ENCODE assay signal across 21 cellular contexts in the genomic region with DNA sequence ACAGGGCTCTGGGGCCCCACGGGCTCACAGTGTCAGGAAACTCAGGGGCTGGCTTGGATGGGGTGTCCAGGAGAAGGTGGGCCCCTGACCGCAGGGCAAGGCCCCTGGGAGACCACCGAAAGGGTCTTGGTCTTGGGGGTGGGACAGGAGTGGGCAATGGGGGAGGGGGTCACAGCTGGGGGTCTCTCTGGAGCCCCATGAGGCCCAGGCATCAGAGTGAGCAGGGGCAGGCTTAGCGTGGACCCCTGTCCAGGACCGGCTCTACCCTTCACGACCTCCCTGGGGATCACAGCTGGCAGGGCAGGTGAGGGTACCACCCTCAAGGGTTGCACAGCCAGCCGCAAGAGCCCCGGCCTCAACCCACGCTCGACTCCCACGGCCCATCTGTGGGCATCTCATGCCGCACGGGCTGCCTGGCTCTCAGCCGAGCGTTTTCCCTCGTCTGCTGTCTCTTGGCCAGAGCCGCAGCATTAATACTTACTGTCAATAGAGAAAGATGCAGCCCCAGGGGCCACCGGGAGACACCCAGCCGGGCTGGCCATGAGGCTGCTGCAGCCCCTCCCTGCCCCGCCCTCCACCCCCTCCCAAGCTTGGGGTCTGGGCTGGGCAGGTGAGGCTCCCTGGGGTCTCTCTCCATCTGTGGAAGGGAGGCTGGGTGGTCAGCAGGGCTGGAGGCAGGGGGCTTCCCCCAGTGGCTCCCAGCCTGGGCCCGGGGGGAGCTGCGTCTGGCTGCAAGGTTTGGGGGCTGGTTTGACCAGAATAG. TPM values are rescaled to one million over a fixed set of nuclear protein-coding genes. Genes with fewer than 3 reads are reported as not detected.
DNase-seq lines count a peak whose midpoint lies in the region; ATAC-seq, FAIRE-seq and TF ChIP-seq lines count a peak whose summit lies in the region.
"Had no signal": no experiment of that assay in that cellular context is flagged by ENCODE, and none has a peak within 500 bp of the region (broad histone marks: within the 10 kb centered on the region; RNA-seq: fewer than 3 reads in every experiment).

No MANE protein-coding gene starts in this region.

- TF ChIP-seq CTCF in natural killer cell (IDR thresholded peaks at IDR 0.05) (no peak), H1 (IDR thresholded peaks at IDR 0.05; ENCODE audit: control extremely low read depth in 1 of 3, insufficient read depth in 1 of 3, low read depth in 1 of 3, low read length in 3 of 3) (no peak), GM13976 (IDR thresholded peaks at IDR 0.05; ENCODE audit: borderline replicate concordance, control extremely low read depth, extremely low read depth, insufficient read depth, missing control alignments) (no peak)

- no peak overlapping the region for H3K56ac ChIP-seq in H1 (replicated peaks; ENCODE audit: insufficient read length, low read depth, low read length)

- CTCF ChIA-PET in H1 (lab: Charles Lee; ENCODE audit: partially characterized antibody) = no interaction called here

- no peak overlapping the region for H2BK12ac ChIP-seq in H1 (ENCODE audit: low read depth, low read length)

- H3K9me3 ChIP-seq in H1 (ENCODE audit: insufficient read depth in 2 of 2, low read depth in 1 of 2, low read length in 1 of 2) (no peaks in the 10 kb centered on the region; a peak in 1 of 4 replicates), mucosa of rectum (ENCODE audit: control insufficient read depth in 2 of 2, low read length in 2 of 2) (no peaks in the 10 kb centered on the region)

- H3K27ac Mint-ChIP-seq in natural killer cell treated with Interleukin-12 subunit alpha and Interleukin-12 subunit beta and Interleukin-15 and Interleukin-18, amount 100 ng/mL, for 72 hours = no peak overlapping the region
- H3K27ac Mint-ChIP-seq in natural killer cell = no peak overlapping the region
- H3K27ac Mint-ChIP-seq: naive thymus-derived CD8-positive, alpha-beta T cell had no signal

- H3K23me2 ChIP-seq in H1 (ENCODE audit: low read depth, low read length) = no peaks in the 10 kb centered on the region

- no peaks in the 10 kb centered on the region for H3K36me3 Mint-ChIP-seq in natural killer cell treated with Interleukin-12 subunit alpha and Interleukin-12 subunit beta and Interleukin-15 and Interleukin-18, amount 100 ng/mL, for 72 hours
- H3K36me3 Mint-ChIP-seq in natural killer cell = no peaks in the 10 kb centered on the region
- H3K36me3 Mint-ChIP-seq: naive thymus-derived CD8-positive, alpha-beta T cell had no signal

- FAIRE-seq in H1 (lab: Jason Lieb, UNC) = no peak
- FAIRE-seq: D721Med had no signal

- TF ChIP-seq POLR2A in H1 (IDR thresholded peaks at IDR 0.05; ENCODE audit: control extremely low read depth in 1 of 2, low read depth in 2 of 2, low read length in 2 of 2) = no peak

- H2BK5ac ChIP-seq in H1 (ENCODE audit: low read depth, low read length) = no peak overlapping the region

- no peak overlapping the region for H2AK5ac ChIP-seq in H1 (ENCODE audit: low read depth, low read length)

- intact Hi-C loops in natural killer cell (cut with micrococcal nuclease) = no loop called here

- no peak for TF ChIP-seq RAD21 in H1 (IDR thresholded peaks at IDR 0.05 in 1 of 2, conservative IDR thresholded peaks at IDR 0.05 in 1 of 2; ENCODE audit: low read depth in 2 of 2, low read length in 2 of 2)

- H3K4me2 ChIP-seq in H1 (ENCODE audit: insufficient read depth in 1 of 2, low read depth in 2 of 2, low read length in 2 of 2) = no peak overlapping the region

- H3K23ac ChIP-seq in H1 (ENCODE audit: insufficient read length) = no peak overlapping the region

- POLR2A ChIA-PET in H1 (lab: Charles Lee; ENCODE audit: partially characterized antibody) = no interaction called here

- H4K91ac ChIP-seq in H1 (replicated peaks; ENCODE audit: insufficient read length, low read length) = peak overlapping the region; percentile 54

- H3K4me1 Mint-ChIP-seq in natural killer cell treated with Interleukin-12 subunit alpha and Interleukin-12 subunit beta and Interleukin-15 and Interleukin-18, amount 100 ng/mL, for 72 hours (ENCODE audit: low read depth in 2 of 2) = no peaks in the 10 kb centered on the region
- no peaks in the 10 kb centered on the region for H3K4me1 Mint-ChIP-seq in natural killer cell
- H3K4me1 Mint-ChIP-seq: naive thymus-derived CD8-positive, alpha-beta T cell had no signal

- H3K9me3 Mint-ChIP-seq in natural killer cell treated with Interleukin-12 subunit alpha and Interleukin-12 subunit beta and Interleukin-15 and Interleukin-18, amount 100 ng/mL, for 72 hours = no peaks in the 10 kb centered on the region
- H3K9me3 Mint-ChIP-seq in natural killer cell = no peaks in the 10 kb centered on the region
- H3K9me3 Mint-ChIP-seq: naive thymus-derived CD8-positive, alpha-beta T cell had no signal

- no peaks in the 10 kb centered on the region for H3K79me1 ChIP-seq in H1 (ENCODE audit: low read depth, low read length)

- no peak overlapping the region for H3K4me3 Mint-ChIP-seq in natural killer cell treated with Interleukin-12 subunit alpha and Interleukin-12 subunit beta and Interleukin-15 and Interleukin-18, amount 100 ng/mL, for 72 hours
- H3K4me3 Mint-ChIP-seq in natural killer cell = no peak overlapping the region
- H3K4me3 Mint-ChIP-seq: naive thymus-derived CD8-positive, alpha-beta T cell had no signal

- H3K4ac ChIP-seq in H1 (replicated peaks; ENCODE audit: insufficient read length, low read depth, low read length) = no peak overlapping the region

- H4K5ac ChIP-seq in H1 (ENCODE audit: insufficient read length, low read depth, low read length) = no peak overlapping the region

- H4K20me1 ChIP-seq in H1 (replicated peaks in 1 of 2; ENCODE audit: control insufficient read depth in 1 of 2, insufficient read depth in 2 of 2, low read length in 2 of 2) = peaks cover 0 to 1% of the 10 kb centered on the region in 2 experiments

- no peak for TF ChIP-seq EP300 in H1 (IDR thresholded peaks at IDR 0.05; ENCODE audit: borderline replicate concordance in 1 of 2, low read depth in 2 of 2, low read length in 2 of 2)

- no peaks in the 10 kb centered on the region for H3K27me3 ChIP-seq in H1 (replicated peaks in 1 of 4; ENCODE audit: control insufficient read depth in 3 of 4, extremely low read depth in 1 of 4, insufficient read depth in 3 of 4, low read length in 3 of 4)
- H3K27me3 ChIP-seq in mucosa of rectum (ENCODE audit: control insufficient read depth in 2 of 2, insufficient read depth in 2 of 2, low read length in 2 of 2) = no peaks in the 10 kb centered on the region

- peaks cover 0 to 2% of the 10 kb centered on the region in 2 donors for H3K27me3 Mint-ChIP-seq in natural killer cell treated with Interleukin-12 subunit alpha and Interleukin-12 subunit beta and Interleukin-15 and Interleukin-18, amount 100 ng/mL, for 72 hours
- H3K27me3 Mint-ChIP-seq in natural killer cell (ENCODE audit: low read depth in 2 of 2) = no peaks in the 10 kb centered on the region

- in situ Hi-C loops in GM13976 (cut with MboI; ENCODE audit: low sequenced_read_pairs, unreplicated experiment) = no loop called here

- ATAC-seq in natural killer cell treated with Interleukin-12 subunit alpha and Interleukin-12 subunit beta and Interleukin-15 and Interleukin-18, amount 100 ng/mL, for 72 hours = no peak
- no peak for ATAC-seq in natural killer cell
- ATAC-seq in HG02840 (IDR thresholded peaks at IDR 0.05; ENCODE audit: low FRiP score, unreplicated experiment) = no peak
- ATAC-seq: naive thymus-derived CD8-positive, alpha-beta T cell had no signal

- H3K14ac ChIP-seq in H1 (ENCODE audit: insufficient read length) = no peak overlapping the region

- H3K79me2 ChIP-seq in H1 (ENCODE audit: control insufficient read depth in 1 of 2, insufficient read depth in 2 of 2, low read length in 2 of 2) = no peaks in the 10 kb centered on the region

- no peaks in the 10 kb centered on the region for H3K36me3 ChIP-seq in H1 (ENCODE audit: control insufficient read depth in 2 of 4, insufficient read depth in 4 of 4, low read length in 3 of 4)
- H3K36me3 ChIP-seq in mucosa of rectum (ENCODE audit: control insufficient read depth in 2 of 2, insufficient read depth in 2 of 2, low read length in 2 of 2) = no peaks in the 10 kb centered on the region

- H3K9ac ChIP-seq in H1 (replicated peaks in 1 of 4; ENCODE audit: extremely low read depth in 1 of 4, low read depth in 3 of 4, low read length in 3 of 4) = no peak overlapping the region
- peak overlapping the region; percentile 68 to 71 for H3K9ac ChIP-seq in mucosa of rectum (ENCODE audit: low read depth in 1 of 2, low read length in 2 of 2)

- DNase-seq in natural killer cell treated with Interleukin-12 subunit alpha and Interleukin-12 subunit beta and Interleukin-15 and Interleukin-18, amount 100 ng/mL, for 72 hours (ENCODE audit: low spot score) = peak; percentile 53
- DNase-seq in natural killer cell (no peak), H1 (ENCODE audit: low read depth in 1 of 2, low spot score in 2 of 2) (peak in 1 of 2 experiments; percentile 45), NCI-H2227 treated with DMSO at 0.1 percent for 48 hours (lab: John Stamatoyannopoulos, UW) (no peak), GM13976 (ENCODE audit: low spot score) (no peak), OCI-M1 (lab: John Stamatoyannopoulos, UW) (no peak)
- DNase-seq: central memory CD4-positive, alpha-beta T cell; effector memory CD4-positive, alpha-beta T cell; hippocampal formation; NCI-H1694 treated with DMSO at 0.1 percent for 48 hours; NCI-H510A; retina; stimulated activated CD4-positive, alpha-beta T cell treated with anti-CD3 and anti-CD28 coated beads, Interleukin-1b, Interleukin-23, amount 100 ng/mL, for 48 hours; SW 1271 had no signal

- WGBS in H1 (ENCODE audit: extremely low coverage in 1 of 2, insufficient coverage in 1 of 2, insufficient read length in 1 of 2, insufficient replicate concordance in 2 of 2, low coverage in 1 of 2, low lambda C conversion rate in 2 of 2, missing lambda C conversion rate in 1 of 2), 2 experiments = 79% methylated on average over 15 of the region's 22 CpGs; no CpG with 5 or more reads in 1 of the 2 experiments

- no peak overlapping the region for H2BK15ac ChIP-seq in H1 (ENCODE audit: low read length)

- H3K4me1 ChIP-seq in H1 (replicated peaks in 1 of 4; ENCODE audit: control insufficient read depth in 3 of 4, insufficient read depth in 4 of 4, low read length in 3 of 4) (peaks cover 0 to 14% (median 5%) of the 10 kb centered on the region in 4 experiments; a peak in 6 of 7 replicates), mucosa of rectum (ENCODE audit: control insufficient read depth in 2 of 2, insufficient read depth in 2 of 2, low read length in 2 of 2) (peaks cover 37 to 51% of the 10 kb centered on the region in 2 donors)

- 0 out of 2 replicates have a peak overlapping the region, but pooled peaks have one; percentile 72 for H2BK20ac ChIP-seq in H1 (ENCODE audit: low read length)

- no peak overlapping the region for H2BK120ac ChIP-seq in H1 (replicated peaks; ENCODE audit: low read depth, low read length)

- H2AFZ ChIP-seq in H1 (ENCODE audit: low read length) = no peak overlapping the region

- H3K4me3 ChIP-seq in H1 (ENCODE audit: extremely low read depth in 1 of 4, insufficient read depth in 2 of 4, low read depth in 3 of 4, low read length in 4 of 4) (no peak overlapping the region), mucosa of rectum (ENCODE audit: low read length in 2 of 2) (peak overlapping the region; percentile 54 to 61)

- H3K27ac ChIP-seq in H1 (ENCODE audit: low read depth, low read length) (no peak overlapping the region), mucosa of rectum (ENCODE audit: low read depth in 2 of 2, low read length in 2 of 2) (peak overlapping the region; percentile 70 to 74)

- H3K18ac ChIP-seq in H1 (ENCODE audit: extremely low read depth, low read length) = peak overlapping the region; percentile 71

- H4K8ac ChIP-seq in H1 (ENCODE audit: extremely low read depth, insufficient read depth, low read length) = peak overlapping the region; percentile 92

RNA-seq across cellular contexts. Expression of gene MUC5B, which starts 0.7 kb away (rescaled TPM):
- not detected for total RNA-seq in natural killer cell treated with Interleukin-12 subunit alpha and Interleukin-12 subunit beta and Interleukin-15 and Interleukin-18, amount 100 ng/mL, for 72 hours
- total RNA-seq in natural killer cell = not detected
- total RNA-seq in H1 (2021; fragmentation: NEBNext Ultra II Directional; extraction: Animal tissue kit (Norgen Biotek cat#: 25700)) = 0.02 and 0.31 TPM in 2 replicates
- polyA plus RNA-seq in H1 (2011; rRNA removed) = 0.03 and 0.44 TPM in 2 replicates
- 0.03 TPM for polyA plus RNA-seq in H1 (2011; cell fraction: cytosol; rRNA removed)
- 0.10 TPM for polyA plus RNA-seq in H1 (2011; cell fraction: nucleus; rRNA removed)
- 0.01 to 0.09 TPM (median 0.03 TPM) in 4 replicates for polyA plus RNA-seq in H1 (2012, experiment 1 of 2)
- 0.01 TPM for polyA plus RNA-seq in H1 (2012, experiment 2 of 2)
- 0.02 TPM for polyA plus RNA-seq in H1 (2013, experiment 1 of 2)
- 0.02 TPM for polyA plus RNA-seq in H1 (2013, experiment 2 of 2)
- 0.02 and 0.03 TPM in 2 replicates for polyA minus RNA-seq in H1 (2011; rRNA and poly(A)+ RNA removed)
- not detected for polyA minus RNA-seq in H1 (2011; cell fraction: cytosol; rRNA and poly(A)+ RNA removed)
- 0.10 TPM for polyA minus RNA-seq in H1 (2011; cell fraction: nucleus; rRNA and poly(A)+ RNA removed)
- total RNA-seq: activated CD8-positive, alpha-beta memory T cell treated with anti-CD3 and anti-CD28 coated beads for 36 hours; fibroblast of lung; MCF 10A; naive thymus-derived CD8-positive, alpha-beta T cell had no signal
- polyA plus RNA-seq: fibroblast of lung; naive thymus-derived CD8-positive, alpha-beta T cell had no signal

Comparison
In these comparisons a context has a peak if more than half of its experiments do, and no peak if none do; other contexts are left out.
1. H3K4me3 ChIP-seq: peak in mucosa of rectum (2 of 2); none in H1 (0 of 4).
2. H3K9ac ChIP-seq: peak in mucosa of rectum (2 of 2); none in H1 (0 of 4).